14 cellular contexts compared by ENCODE assay signal in the genomic region with DNA sequence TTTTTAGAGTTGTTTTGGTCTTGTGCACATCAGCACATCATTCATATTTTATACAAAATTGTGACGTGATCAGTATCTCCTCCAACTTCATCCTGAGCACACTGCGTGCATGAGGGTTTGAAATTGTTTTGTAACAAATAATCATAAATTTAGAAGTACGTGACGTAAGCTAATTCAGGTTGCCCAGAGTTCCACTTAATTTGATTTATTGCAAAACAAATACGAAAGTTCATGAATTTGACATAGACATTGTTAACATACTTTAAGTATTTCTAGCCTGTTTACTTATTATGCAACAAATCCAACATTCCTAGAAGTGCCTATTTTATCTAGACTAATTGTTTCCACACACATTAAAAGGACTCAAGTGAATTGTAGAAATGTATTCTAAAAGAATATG. TPM values are rescaled to one million over a fixed set of nuclear protein-coding genes. Genes with fewer than 3 reads are reported as not detected.
DNase-seq lines count a peak whose midpoint lies in the region; ATAC-seq and TF ChIP-seq lines count a peak whose summit lies in the region.
"Had no signal": no experiment of that assay in that cellular context is flagged by ENCODE, and none has a peak within 500 bp of the region (broad histone marks: within the 10 kb centered on the region; RNA-seq: fewer than 3 reads in every experiment).

No MANE protein-coding gene starts in this region.

- no peak for ATAC-seq in thoracic aorta (ENCODE audit: insufficient number of reproducible peaks, low FRiP score, low read depth)
- no peak for ATAC-seq in activated CD8-positive, alpha-beta memory T cell treated with anti-CD3 and anti-CD28 coated beads, Interleukin-2, amount 10 ng/mL, durations not matched to agents 7 days and 5 days
- ATAC-seq: Panc1 had no signal

- H3K4me1 Mint-ChIP-seq in activated CD4-positive, alpha-beta T cell treated with anti-CD3 and anti-CD28 coated beads, Interleukin-2, amount 10 ng/mL, durations not matched to agents 7 days and 5 days = peaks cover 36% of the 10 kb centered on the region
- peaks cover 21% of the 10 kb centered on the region for H3K4me1 Mint-ChIP-seq in activated CD4-positive, alpha-beta T cell treated with anti-CD3 and anti-CD28 coated beads, Interleukin-2, amount 10 ng/mL, durations not matched to agents 24 days and 14 days
- H3K4me1 Mint-ChIP-seq in activated CD8-positive, alpha-beta memory T cell treated with anti-CD3 and anti-CD28 coated beads, Interleukin-2, amount 10 ng/mL, durations not matched to agents 7 days and 5 days = peaks cover 17% of the 10 kb centered on the region
- H3K4me1 Mint-ChIP-seq in CD8-positive, alpha-beta memory T cell = peaks cover 29 to 39% (median 30%) of the 10 kb centered on the region in 3 donors

- CTCF ChIA-PET in activated CD4-positive, alpha-beta T cell treated with anti-CD3 and anti-CD28 coated beads, Interleukin-2, amount 10 ng/mL, durations not matched to agents 7 days and 5 days (lab: Charles Lee) = interaction anchor here (1.3 kb wide), 1 partner anchor 12 kb away, joined by 3 read pairs; no protein-coding TSS in a partner anchor
- CTCF ChIA-PET in activated CD8-positive, alpha-beta memory T cell treated with anti-CD3 and anti-CD28 coated beads, Interleukin-2, amount 10 ng/mL, durations not matched to agents 7 days and 5 days (lab: Charles Lee) = no interaction called here
- CTCF ChIA-PET in CD8-positive, alpha-beta memory T cell (lab: Charles Lee) = interaction anchor here (0.8 to 2.3 kb wide), 2 partner anchors 40 to 175 kb away, joined by 3 to 5 read pairs; no protein-coding TSS in a partner anchor

- H3K4me1 ChIP-seq in ascending aorta (peaks cover 11 to 26% of the 10 kb centered on the region in 2 donors), thoracic aorta (ENCODE audit: control insufficient read depth in 1 of 2, low read depth in 2 of 2) (peaks cover 21 to 79% of the 10 kb centered on the region in 2 donors)
- H3K4me1 ChIP-seq in CD8-positive, alpha-beta memory T cell (ENCODE audit: insufficient read depth, low read length) = peaks cover 11% of the 10 kb centered on the region

- intact Hi-C loops in activated CD4-positive, alpha-beta T cell treated with anti-CD3 and anti-CD28 coated beads, Interleukin-2, amount 10 ng/mL, durations not matched to agents 24 days and 14 days (cut with micrococcal nuclease) = loop anchor here (5.0 to 10.0 kb wide), 2 partner anchors 58 to 176 kb away; partner anchors contain the start of gene FHL1
- intact Hi-C loops in ascending aorta (cut with DNase I) = no loop called here

- POLR2A ChIA-PET in activated CD4-positive, alpha-beta T cell treated with anti-CD3 and anti-CD28 coated beads, Interleukin-2, amount 10 ng/mL, durations not matched to agents 7 days and 5 days (lab: Charles Lee) = no interaction called here
- POLR2A ChIA-PET in CD8-positive, alpha-beta memory T cell (lab: Charles Lee) = no interaction called here

- H3K27ac Mint-ChIP-seq in activated CD4-positive, alpha-beta T cell treated with anti-CD3 and anti-CD28 coated beads, Interleukin-2, amount 10 ng/mL, durations not matched to agents 7 days and 5 days = peak overlapping the region; percentile 3
- no peak overlapping the region for H3K27ac Mint-ChIP-seq in activated CD4-positive, alpha-beta T cell treated with anti-CD3 and anti-CD28 coated beads, Interleukin-2, amount 10 ng/mL, durations not matched to agents 24 days and 14 days
- H3K27ac Mint-ChIP-seq in activated CD8-positive, alpha-beta memory T cell treated with anti-CD3 and anti-CD28 coated beads, Interleukin-2, amount 10 ng/mL, durations not matched to agents 7 days and 5 days = no peak overlapping the region
- peak overlapping the region in 4 of 8 donors; percentile 29 to 82 (median 60) for H3K27ac Mint-ChIP-seq in CD8-positive, alpha-beta memory T cell

- H3K4me3 ChIP-seq in ascending aorta (peak overlapping the region in 1 of 2 donors; percentile 57), thoracic aorta (peak overlapping the region; percentile 67)
- no peak overlapping the region for H3K4me3 ChIP-seq in CD8-positive, alpha-beta memory T cell (ENCODE audit: low read length)

- TF ChIP-seq CTCF in ascending aorta (IDR thresholded peaks at IDR 0.05) (no peak), thoracic aorta (IDR thresholded peaks at IDR 0.05) (no peak)

- H3K36me3 Mint-ChIP-seq in activated CD4-positive, alpha-beta T cell treated with anti-CD3 and anti-CD28 coated beads, Interleukin-2, amount 10 ng/mL, durations not matched to agents 7 days and 5 days (ENCODE audit: low read depth) = no peaks in the 10 kb centered on the region
- no peaks in the 10 kb centered on the region for H3K36me3 Mint-ChIP-seq in activated CD4-positive, alpha-beta T cell treated with anti-CD3 and anti-CD28 coated beads, Interleukin-2, amount 10 ng/mL, durations not matched to agents 24 days and 14 days (ENCODE audit: low read depth)
- H3K36me3 Mint-ChIP-seq in activated CD8-positive, alpha-beta memory T cell treated with anti-CD3 and anti-CD28 coated beads, Interleukin-2, amount 10 ng/mL, durations not matched to agents 7 days and 5 days = no peaks in the 10 kb centered on the region
- peaks cover 0 to 5% (median 1%) of the 10 kb centered on the region in 3 donors for H3K36me3 Mint-ChIP-seq in CD8-positive, alpha-beta memory T cell

- H3K27me3 Mint-ChIP-seq in activated CD4-positive, alpha-beta T cell treated with anti-CD3 and anti-CD28 coated beads, Interleukin-2, amount 10 ng/mL, durations not matched to agents 7 days and 5 days = no peaks in the 10 kb centered on the region
- H3K27me3 Mint-ChIP-seq in activated CD4-positive, alpha-beta T cell treated with anti-CD3 and anti-CD28 coated beads, Interleukin-2, amount 10 ng/mL, durations not matched to agents 24 days and 14 days = no peaks in the 10 kb centered on the region
- no peaks in the 10 kb centered on the region for H3K27me3 Mint-ChIP-seq in activated CD8-positive, alpha-beta memory T cell treated with anti-CD3 and anti-CD28 coated beads, Interleukin-2, amount 10 ng/mL, durations not matched to agents 7 days and 5 days
- H3K27me3 Mint-ChIP-seq in CD8-positive, alpha-beta memory T cell = no peaks in the 10 kb centered on the region
- H3K27me3 Mint-ChIP-seq: effector memory CD8-positive, alpha-beta T cell had no signal

- peak overlapping the region; percentile 68 to 85 for H3K27ac ChIP-seq in ascending aorta
- peak overlapping the region; percentile 79 to 82 for H3K27ac ChIP-seq in thoracic aorta
- no peak overlapping the region for H3K27ac ChIP-seq in CD8-positive, alpha-beta memory T cell (ENCODE audit: low read depth, low read length)

- H3K27me3 ChIP-seq in ascending aorta = no peaks in the 10 kb centered on the region
- H3K27me3 ChIP-seq in thoracic aorta (replicated peaks; ENCODE audit: insufficient read depth) = no peaks in the 10 kb centered on the region
- no peaks in the 10 kb centered on the region for H3K27me3 ChIP-seq in CD8-positive, alpha-beta memory T cell (ENCODE audit: insufficient read depth, low read length, poor library complexity, severe bottlenecking)

- no peaks in the 10 kb centered on the region for H3K9me3 ChIP-seq in ascending aorta
- H3K9me3 ChIP-seq in thoracic aorta = no peaks in the 10 kb centered on the region
- H3K9me3 ChIP-seq in CD8-positive, alpha-beta memory T cell (ENCODE audit: low read length) = no peaks in the 10 kb centered on the region

- no peak overlapping the region for H3K4me3 Mint-ChIP-seq in activated CD4-positive, alpha-beta T cell treated with anti-CD3 and anti-CD28 coated beads, Interleukin-2, amount 10 ng/mL, durations not matched to agents 7 days and 5 days
- H3K4me3 Mint-ChIP-seq in activated CD4-positive, alpha-beta T cell treated with anti-CD3 and anti-CD28 coated beads, Interleukin-2, amount 10 ng/mL, durations not matched to agents 24 days and 14 days = no peak overlapping the region
- H3K4me3 Mint-ChIP-seq in activated CD8-positive, alpha-beta memory T cell treated with anti-CD3 and anti-CD28 coated beads, Interleukin-2, amount 10 ng/mL, durations not matched to agents 7 days and 5 days = no peak overlapping the region
- no peak overlapping the region for H3K4me3 Mint-ChIP-seq in CD8-positive, alpha-beta memory T cell
- H3K4me3 Mint-ChIP-seq: effector memory CD8-positive, alpha-beta T cell had no signal

- H3K9me3 Mint-ChIP-seq in activated CD4-positive, alpha-beta T cell treated with anti-CD3 and anti-CD28 coated beads, Interleukin-2, amount 10 ng/mL, durations not matched to agents 7 days and 5 days = no peaks in the 10 kb centered on the region
- no peaks in the 10 kb centered on the region for H3K9me3 Mint-ChIP-seq in activated CD4-positive, alpha-beta T cell treated with anti-CD3 and anti-CD28 coated beads, Interleukin-2, amount 10 ng/mL, durations not matched to agents 24 days and 14 days
- H3K9me3 Mint-ChIP-seq in activated CD8-positive, alpha-beta memory T cell treated with anti-CD3 and anti-CD28 coated beads, Interleukin-2, amount 10 ng/mL, durations not matched to agents 7 days and 5 days (ENCODE audit: low read depth) = no peaks in the 10 kb centered on the region
- no peaks in the 10 kb centered on the region for H3K9me3 Mint-ChIP-seq in CD8-positive, alpha-beta memory T cell
- H3K9me3 Mint-ChIP-seq: effector memory CD8-positive, alpha-beta T cell had no signal

- DNase-seq in activated CD4-positive, alpha-beta T cell treated with anti-CD3 and anti-CD28 coated beads, Interleukin-2, amount 10 ng/mL, durations not matched to agents 7 days and 5 days = no peak
- no peak for DNase-seq in activated CD4-positive, alpha-beta T cell treated with anti-CD3 and anti-CD28 coated beads, Interleukin-2, amount 10 ng/mL, durations not matched to agents 24 days and 14 days
- DNase-seq in ascending aorta (ENCODE audit: low spot score in 2 of 2) (no peak), left kidney (ENCODE audit: low read depth, low spot score) (peak; percentile 26), thoracic aorta (ENCODE audit: low spot score) (no peak), AML-193 (lab: John Stamatoyannopoulos, UW) (no peak)
- DNase-seq in activated CD8-positive, alpha-beta memory T cell treated with anti-CD3 and anti-CD28 coated beads, Interleukin-2, amount 10 ng/mL, durations not matched to agents 7 days and 5 days = no peak
- no peak for DNase-seq in CD8-positive, alpha-beta memory T cell
- DNase-seq: amygdala; DND-41; effector memory CD8-positive, alpha-beta T cell; MM.1S; NCI-H2171 treated with DMSO at 0.1 percent for 48 hours had no signal

- H3K36me3 ChIP-seq in ascending aorta = peaks cover 16 to 17% of the 10 kb centered on the region in 2 donors
- H3K36me3 ChIP-seq in thoracic aorta = peaks cover 15% of the 10 kb centered on the region
- H3K36me3 ChIP-seq in CD8-positive, alpha-beta memory T cell (ENCODE audit: insufficient read depth, low read length) = no peaks in the 10 kb centered on the region

RNA-seq across cellular contexts. Expression of gene MAP7D3, which starts 48.3 kb away (rescaled TPM):
- 10 to 100 TPM; 11.2 to 13.5 TPM for total RNA-seq in activated CD4-positive, alpha-beta T cell treated with anti-CD3 and anti-CD28 coated beads, Interleukin-2, amount 10 ng/mL, durations not matched to agents 7 days and 5 days
- 24.5 and 26.7 TPM in 2 replicates for total RNA-seq in activated CD4-positive, alpha-beta T cell treated with anti-CD3 and anti-CD28 coated beads, Interleukin-2, amount 10 ng/mL, durations not matched to agents 24 days and 14 days
- total RNA-seq in ascending aorta = 7.9 TPM
- total RNA-seq in thoracic aorta = 10 to 100 TPM; 41.6 to 44.5 TPM
- 10 to 100 TPM; 13.1 to 13.9 TPM for total RNA-seq in activated CD8-positive, alpha-beta memory T cell treated with anti-CD3 and anti-CD28 coated beads, Interleukin-2, amount 10 ng/mL, durations not matched to agents 7 days and 5 days
- total RNA-seq in CD8-positive, alpha-beta memory T cell = 10 to 100 TPM; 18.7 to 19.0 TPM
- 6.2 TPM for polyA plus RNA-seq in CD8-positive, alpha-beta memory T cell

RNA-seq across cellular contexts. Expression of gene FHL1, which starts 55.6 kb away (rescaled TPM):
- 10 to 100 TPM; 12.8 to 16.7 TPM for total RNA-seq in activated CD4-positive, alpha-beta T cell treated with anti-CD3 and anti-CD28 coated beads, Interleukin-2, amount 10 ng/mL, durations not matched to agents 7 days and 5 days
- 14.0 and 15.2 TPM in 2 replicates for total RNA-seq in activated CD4-positive, alpha-beta T cell treated with anti-CD3 and anti-CD28 coated beads, Interleukin-2, amount 10 ng/mL, durations not matched to agents 24 days and 14 days
- total RNA-seq in ascending aorta (850 TPM), thoracic aorta (1,000 to 10,000 TPM; 1,134 to 3,147 TPM)
- total RNA-seq in activated CD8-positive, alpha-beta memory T cell treated with anti-CD3 and anti-CD28 coated beads, Interleukin-2, amount 10 ng/mL, durations not matched to agents 7 days and 5 days = 10 to 100 TPM; 12.4 to 15.9 TPM
- 1 to 10 TPM; 7.5 to 8.1 TPM for total RNA-seq in CD8-positive, alpha-beta memory T cell
- polyA plus RNA-seq in CD8-positive, alpha-beta memory T cell = 18.5 TPM

Comparison
In these comparisons a context has a peak if more than half of its experiments do, and no peak if none do; other contexts are left out.
1. RNA of gene FHL1, which starts 55.6 kb away (total RNA-seq): 1,134 to 3,147 TPM in thoracic aorta and 850 TPM in ascending aorta (single experiment); 12.8 to 16.7 TPM in activated CD4-positive, alpha-beta T cell treated with anti-CD3 and anti-CD28 coated beads, Interleukin-2, amount 10 ng/mL, durations not matched to agents 7 days and 5 days, 12.4 to 15.9 TPM in activated CD8-positive, alpha-beta memory T cell treated with anti-CD3 and anti-CD28 coated beads, Interleukin-2, amount 10 ng/mL, durations not matched to agents 7 days and 5 days, 14.0 to 15.2 TPM in activated CD4-positive, alpha-beta T cell treated with anti-CD3 and anti-CD28 coated beads, Interleukin-2, amount 10 ng/mL, durations not matched to agents 24 days and 14 days and 7.5 to 8.1 TPM in CD8-positive, alpha-beta memory T cell; every median in the first group is over 10 times any median in the second.